ENCODE assay signal across 19 cellular contexts in genomic region chr4:8664031-8664805, GRCh38.
"Had no signal": no experiment of that assay in that cellular context is flagged by ENCODE, and none has a peak within 500 bp of the region (broad histone marks: within the 10 kb centered on the region; RNA-seq: fewer than 3 reads in every experiment).

No MANE protein-coding gene starts in this region.

- H3K4me2 ChIP-seq: smooth muscle cell had no signal

- H3K4me1 ChIP-seq: adrenal gland, left ventricle myocardium inferior, right lobe of liver, testis had no signal

- H3K36me3 Mint-ChIP-seq: activated naive CD4-positive, alpha-beta T cell treated with anti-CD3 and anti-CD28 coated beads, Interleukin-2, amount 50 U/mL, for 72 hours; memory B cell; stimulated activated memory B cell treated with anti-CD40 and anti-IgM and Interleukin-4, amounts not matched to agents 10 μg/mL and 1 μg/mL and 100 μg/mL, for 72 hours; type B pancreatic cell had no signal

- H3K27ac ChIP-seq: adrenal gland, epithelial cell of prostate, left ventricle myocardium inferior, right lobe of liver, testis had no signal

- H3K27me3 ChIP-seq: right lobe of liver, testis had no signal

- H3K9me3 ChIP-seq: adrenal gland, right lobe of liver, testis had no signal

- H3K36me3 ChIP-seq: adrenal gland, left ventricle myocardium inferior, right lobe of liver had no signal

- H3K4me3 ChIP-seq: adrenal gland, left ventricle myocardium inferior, right lobe of liver, smooth muscle cell, testis had no signal

- H3K27ac Mint-ChIP-seq: activated B cell treated with CpG ODN at 0.5 μM for 24 hours; activated naive CD4-positive, alpha-beta T cell treated with anti-CD3 and anti-CD28 coated beads, Interleukin-2, amount 50 U/mL, for 72 hours; effector memory CD8-positive, alpha-beta T cell; memory B cell; stimulated activated memory B cell treated with anti-CD40 and anti-IgM and Interleukin-4, amounts not matched to agents 10 μg/mL and 1 μg/mL and 100 μg/mL, for 72 hours; type B pancreatic cell had no signal

- H3K9me3 Mint-ChIP-seq: activated naive CD4-positive, alpha-beta T cell treated with anti-CD3 and anti-CD28 coated beads, Interleukin-2, amount 50 U/mL, for 72 hours; effector memory CD8-positive, alpha-beta T cell; type B pancreatic cell had no signal

- H3K4me3 Mint-ChIP-seq: activated B cell treated with CpG ODN at 0.5 μM for 24 hours; effector memory CD8-positive, alpha-beta T cell; memory B cell; stimulated activated memory B cell treated with anti-CD40 and anti-IgM and Interleukin-4, amounts not matched to agents 10 μg/mL and 1 μg/mL and 100 μg/mL, for 72 hours; type B pancreatic cell had no signal

- ATAC-seq: activated naive CD4-positive, alpha-beta T cell treated with anti-CD3 and anti-CD28 coated beads, Interleukin-2, amount 50 U/mL, for 72 hours; effector memory CD8-positive, alpha-beta T cell; right lobe of liver; stimulated activated memory B cell treated with anti-CD40 and anti-IgM and Interleukin-4, amounts not matched to agents 10 μg/mL and 1 μg/mL and 100 μg/mL, for 72 hours had no signal

- H3K4me1 Mint-ChIP-seq: activated B cell treated with CpG ODN at 0.5 μM for 24 hours; memory B cell; stimulated activated memory B cell treated with anti-CD40 and anti-IgM and Interleukin-4, amounts not matched to agents 10 μg/mL and 1 μg/mL and 100 μg/mL, for 72 hours had no signal

- DNase-seq: activated B cell treated with CpG ODN at 0.5 μM for 24 hours; activated CD4-positive, alpha-beta T cell treated with anti-CD3 and anti-CD28 coated beads, Interleukin-2, amount 50 U/mL, for 1 hour; activated CD8-positive, alpha-beta memory T cell treated with anti-CD3 and anti-CD28 coated beads for 24 hours; activated CD8-positive, alpha-beta memory T cell treated with anti-CD3 and anti-CD28 coated beads, Interleukin-2, amount 50 U/mL, for 48 hours; activated gamma-delta T cell; activated T-cell treated with anti-CD3 and anti-CD28 coated beads, Interleukin-2, amount 50 U/mL, for 48 hours; adrenal gland; effector memory CD8-positive, alpha-beta T cell; foreskin fibroblast; left ventricle myocardium inferior; stimulated activated CD4-positive, alpha-beta T cell treated with anti-CD3 and anti-CD28 coated beads, Interleukin-4, amount 100 ng/mL, for 4 hours; testis had no signal
